Comparison of ENCODE assay signal across 1 cellular context in genomic region chr6:167396659-167397490, GRCh38.
TF ChIP-seq lines count a peak whose summit lies in the region.

No MANE protein-coding gene starts in this region.

TF ChIP-seq in HepG2, 621 proteins besides CTCF, POLR2A, EP300 and RAD21 (continued from another document and continues in another):
- no peak for TF ChIP-seq TCF12 (IDR thresholded peaks at IDR 0.05)
- 0 out of 2 replicates have a peak, but pooled peaks have one; percentile 25 for TF ChIP-seq TCF12 (CRISPR knock-in tag; IDR thresholded peaks at IDR 0.05)
- no peak for TF ChIP-seq ZNF772 (CRISPR knock-in tag; IDR thresholded peaks at IDR 0.05)
- 0 out of 2 replicates have a peak, but pooled peaks have one; percentile 71 for TF ChIP-seq NFKB2 (CRISPR knock-in tag; IDR thresholded peaks at IDR 0.05; ENCODE audit: borderline replicate concordance)
- peak; percentile 73; the same call in 1 of the 2 replicates for TF ChIP-seq SPEN (CRISPR knock-in tag; IDR thresholded peaks at IDR 0.05; ENCODE audit: low read depth)
- TF ChIP-seq ETV6 (CRISPR knock-in tag; conservative IDR thresholded peaks at IDR 0.05), result no peak
- no peak for TF ChIP-seq HES4 (CRISPR knock-in tag; IDR thresholded peaks at IDR 0.05; ENCODE audit: borderline replicate concordance)
- no peak for TF ChIP-seq ZNF737 (CRISPR knock-in tag; IDR thresholded peaks at IDR 0.05; ENCODE audit: borderline replicate concordance)
- TF ChIP-seq PRPF4 (IDR thresholded peaks at IDR 0.05; ENCODE audit: low read depth, low read length, poor library complexity, severe bottlenecking), result no peak
- no peak for TF ChIP-seq THAP7 (CRISPR knock-in tag; IDR thresholded peaks at IDR 0.05)
- TF ChIP-seq BRF2 (CRISPR knock-in tag; IDR thresholded peaks at IDR 0.05), result no peak
- TF ChIP-seq CREB1 (IDR thresholded peaks at IDR 0.05), result no peak
- no peak for TF ChIP-seq CREB1 (CRISPR knock-in tag; IDR thresholded peaks at IDR 0.05)
- TF ChIP-seq TEAD3 (CRISPR knock-in tag; optimal IDR thresholded peaks at IDR 0.05; ENCODE audit: borderline replicate concordance), result peak; percentile 59
- peak; percentile 71; the same call in 1 of the 2 replicates for TF ChIP-seq MIXL1 (CRISPR knock-in tag; IDR thresholded peaks at IDR 0.05)
- no peak for TF ChIP-seq JUND (CRISPR knock-in tag; IDR thresholded peaks at IDR 0.05)
- no peak for TF ChIP-seq ZNF263 (CRISPR knock-in tag; IDR thresholded peaks at IDR 0.05)
- no peak; the same call in 1 of the 2 replicates for TF ChIP-seq IRF9 (CRISPR knock-in tag; IDR thresholded peaks at IDR 0.05; ENCODE audit: borderline replicate concordance)
- TF ChIP-seq PLRG1 (conservative IDR thresholded peaks at IDR 0.05), result no peak
- no peak for TF ChIP-seq SKIL (CRISPR knock-in tag; IDR thresholded peaks at IDR 0.05; ENCODE audit: borderline replicate concordance)
- TF ChIP-seq ZBTB7B (CRISPR knock-in tag; IDR thresholded peaks at IDR 0.05), result peak; percentile 85
- no peak for TF ChIP-seq NFYC (CRISPR knock-in tag; IDR thresholded peaks at IDR 0.05)
- no peak for TF ChIP-seq NPAS2 (CRISPR knock-in tag; IDR thresholded peaks at IDR 0.05; ENCODE audit: borderline replicate concordance)
- TF ChIP-seq ARID4A (CRISPR knock-in tag; IDR thresholded peaks at IDR 0.05; ENCODE audit: borderline replicate concordance), result no peak; the same call in 1 of the 2 replicates
- TF ChIP-seq ZNF33A (CRISPR knock-in tag; IDR thresholded peaks at IDR 0.05; ENCODE audit: borderline replicate concordance), result no peak
- TF ChIP-seq IRX3 (CRISPR knock-in tag; IDR thresholded peaks at IDR 0.05; ENCODE audit: borderline replicate concordance, low read depth), result no peak
- peak; percentile 72; the same call in 1 of the 2 replicates for TF ChIP-seq RFXAP (CRISPR knock-in tag; IDR thresholded peaks at IDR 0.05; ENCODE audit: borderline replicate concordance)
- TF ChIP-seq ZMYM2 (CRISPR knock-in tag; IDR thresholded peaks at IDR 0.05), result no peak
- TF ChIP-seq ZNF432 (CRISPR knock-in tag; IDR thresholded peaks at IDR 0.05; ENCODE audit: borderline replicate concordance), result no peak
- no peak for TF ChIP-seq MAFF (IDR thresholded peaks at IDR 0.05; ENCODE audit: low read depth, low read length)
- TF ChIP-seq MXD1 (CRISPR knock-in tag; IDR thresholded peaks at IDR 0.05), result no peak; the same call in 1 of the 2 replicates
- TF ChIP-seq ELK4 (CRISPR knock-in tag; IDR thresholded peaks at IDR 0.05; ENCODE audit: borderline replicate concordance), result no peak
- TF ChIP-seq GATAD2A (CRISPR knock-in tag; IDR thresholded peaks at IDR 0.05), result peak; percentile 63; the same call in 1 of the 2 replicates
- no peak for TF ChIP-seq RFXANK (CRISPR knock-in tag; IDR thresholded peaks at IDR 0.05)
- no peak for TF ChIP-seq ZBTB44 (CRISPR knock-in tag; IDR thresholded peaks at IDR 0.05)
- no peak for TF ChIP-seq RAD51 (IDR thresholded peaks at IDR 0.05; ENCODE audit: borderline replicate concordance)
- TF ChIP-seq, protein P1, sequence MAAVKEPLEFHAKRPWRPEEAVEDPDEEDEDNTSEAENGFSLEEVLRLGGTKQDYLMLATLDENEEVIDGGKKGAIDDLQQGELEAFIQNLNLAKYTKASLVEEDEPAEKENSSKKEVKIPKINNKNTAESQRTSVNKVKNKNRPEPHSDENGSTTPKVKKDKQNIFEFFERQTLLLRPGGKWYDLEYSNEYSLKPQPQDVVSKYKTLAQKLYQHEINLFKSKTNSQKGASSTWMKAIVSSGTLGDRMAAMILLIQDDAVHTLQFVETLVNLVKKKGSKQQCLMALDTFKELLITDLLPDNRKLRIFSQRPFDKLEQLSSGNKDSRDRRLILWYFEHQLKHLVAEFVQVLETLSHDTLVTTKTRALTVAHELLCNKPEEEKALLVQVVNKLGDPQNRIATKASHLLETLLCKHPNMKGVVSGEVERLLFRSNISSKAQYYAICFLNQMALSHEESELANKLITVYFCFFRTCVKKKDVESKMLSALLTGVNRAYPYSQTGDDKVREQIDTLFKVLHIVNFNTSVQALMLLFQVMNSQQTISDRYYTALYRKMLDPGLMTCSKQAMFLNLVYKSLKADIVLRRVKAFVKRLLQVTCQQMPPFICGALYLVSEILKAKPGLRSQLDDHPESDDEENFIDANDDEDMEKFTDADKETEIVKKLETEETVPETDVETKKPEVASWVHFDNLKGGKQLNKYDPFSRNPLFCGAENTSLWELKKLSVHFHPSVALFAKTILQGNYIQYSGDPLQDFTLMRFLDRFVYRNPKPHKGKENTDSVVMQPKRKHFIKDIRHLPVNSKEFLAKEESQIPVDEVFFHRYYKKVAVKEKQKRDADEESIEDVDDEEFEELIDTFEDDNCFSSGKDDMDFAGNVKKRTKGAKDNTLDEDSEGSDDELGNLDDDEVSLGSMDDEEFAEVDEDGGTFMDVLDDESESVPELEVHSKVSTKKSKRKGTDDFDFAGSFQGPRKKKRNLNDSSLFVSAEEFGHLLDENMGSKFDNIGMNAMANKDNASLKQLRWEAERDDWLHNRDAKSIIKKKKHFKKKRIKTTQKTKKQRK (IDR thresholded peaks at IDR 0.05; ENCODE audit: low read length), result no peak
- no peak for TF ChIP-seq KDM1A (CRISPR knock-in tag; IDR thresholded peaks at IDR 0.05)
- TF ChIP-seq ZNF296 (CRISPR knock-in tag; conservative IDR thresholded peaks at IDR 0.05), result 0 out of 2 replicates have a peak, but pooled peaks have one; percentile 50
- no peak for TF ChIP-seq GTF3A (CRISPR knock-in tag; conservative IDR thresholded peaks at IDR 0.05)
- TF ChIP-seq UBTF (CRISPR knock-in tag; IDR thresholded peaks at IDR 0.05), result no peak
- TF ChIP-seq ZNF225 (CRISPR knock-in tag; IDR thresholded peaks at IDR 0.05), result no peak
- 0 out of 2 replicates have a peak, but pooled peaks have one; percentile 51 for TF ChIP-seq ZNF335 (CRISPR knock-in tag; IDR thresholded peaks at IDR 0.05)
- no peak for TF ChIP-seq ZNF562 (CRISPR knock-in tag; IDR thresholded peaks at IDR 0.05; ENCODE audit: borderline replicate concordance)
- TF ChIP-seq MBD4 (IDR thresholded peaks at IDR 0.05; ENCODE audit: borderline replicate concordance, low read length), result no peak
- no peak for TF ChIP-seq JUN (CRISPR knock-in tag; IDR thresholded peaks at IDR 0.05)
- TF ChIP-seq ZNF3 (CRISPR knock-in tag; IDR thresholded peaks at IDR 0.05), result no peak
- peak; percentile 34; the same call in 1 of the 2 replicates for TF ChIP-seq ZNF350 (CRISPR knock-in tag; IDR thresholded peaks at IDR 0.05; ENCODE audit: borderline replicate concordance, low read depth)
- no peak for TF ChIP-seq ZC3H4 (CRISPR knock-in tag; IDR thresholded peaks at IDR 0.05; ENCODE audit: borderline replicate concordance)
- no peak for TF ChIP-seq SSRP1 (CRISPR knock-in tag; IDR thresholded peaks at IDR 0.05)
